ENCODE assay signal across 9 cellular contexts in genomic region chr15:40421246-40422157, GRCh38. TPM values are rescaled to one million over a fixed set of nuclear protein-coding genes. Genes with fewer than 3 reads are reported as not detected.
DNase-seq lines count a peak whose midpoint lies in the region; ATAC-seq, FAIRE-seq and TF ChIP-seq lines count a peak whose summit lies in the region.
"Had no signal": no experiment of that assay in that cellular context is flagged by ENCODE, and none has a peak within 500 bp of the region (broad histone marks: within the 10 kb centered on the region; RNA-seq: fewer than 3 reads in every experiment).

No MANE protein-coding gene starts in this region.

- H3K9me3 Mint-ChIP-seq in activated B cell treated with CpG ODN at 0.5 μM for 24 hours, result no peaks in the 10 kb centered on the region

- H3K36me3 Mint-ChIP-seq in activated B cell treated with CpG ODN at 0.5 μM for 24 hours (ENCODE audit: low read depth), result peaks cover 12% of the 10 kb centered on the region
- H3K36me3 Mint-ChIP-seq: activated naive CD8-positive, alpha-beta T cell had no signal

- H3K4me3 ChIP-seq in bronchial epithelial cell (ENCODE audit: low read depth, low read length) (no peak overlapping the region), kidney epithelial cell (ENCODE audit: low read depth, low read length) (no peak overlapping the region)

- POLR2A ChIA-PET in activated B cell treated with CpG ODN at 0.5 μM for 24 hours (lab: Charles Lee), result interaction anchor here (1.0 to 1.6 kb wide), 3 partner anchors 15 to 142 kb away, joined by 3 to 4 read pairs (median 4); no protein-coding TSS in a partner anchor

- no peak overlapping the region for H3K4me3 Mint-ChIP-seq in activated B cell treated with CpG ODN at 0.5 μM for 24 hours
- H3K4me3 Mint-ChIP-seq: activated naive CD8-positive, alpha-beta T cell had no signal

- H3K27me3 Mint-ChIP-seq in activated B cell treated with CpG ODN at 0.5 μM for 24 hours, result no peaks in the 10 kb centered on the region
- H3K27me3 Mint-ChIP-seq: activated naive CD8-positive, alpha-beta T cell had no signal

- H3K27me3 ChIP-seq in bronchial epithelial cell (ENCODE audit: control insufficient read depth, insufficient read depth, low read length) (no peaks in the 10 kb centered on the region), kidney epithelial cell (ENCODE audit: control insufficient read depth, insufficient read depth, low read length) (peaks cover 5% of the 10 kb centered on the region)

- intact Hi-C loops in activated B cell treated with CpG ODN at 0.5 μM for 24 hours (cut with micrococcal nuclease), result loop anchor here (1.0 to 10.0 kb wide), 7 partner anchors 39 to 377 kb away; partner anchors contain the start of gene KNSTRN

- CTCF ChIA-PET in activated B cell treated with CpG ODN at 0.5 μM for 24 hours (lab: Charles Lee), result interaction anchor here (0.6 to 8.8 kb wide), 18 partner anchors 14 to 183 kb away, joined by 3 to 113 read pairs (median 4); partner anchors contain the start of genes INAFM2 and PAK6

- H3K4me1 Mint-ChIP-seq in activated B cell treated with CpG ODN at 0.5 μM for 24 hours, result peaks cover 2% of the 10 kb centered on the region

- FAIRE-seq in bronchial epithelial cell (lab: Jason Lieb, UNC), result no peak

- ATAC-seq in GM21423 (IDR thresholded peaks at IDR 0.05; ENCODE audit: unreplicated experiment), result peak; percentile 80
- ATAC-seq in activated B cell treated with CpG ODN at 0.5 μM for 24 hours (ENCODE audit: low read depth), result peak; percentile 97
- ATAC-seq in GM18873 (IDR thresholded peaks at IDR 0.05; ENCODE audit: low FRiP score, unreplicated experiment), result no peak

- DNase-seq in COR-L47 (lab: John Stamatoyannopoulos, UW) (peak; percentile 70), NCI-H146 treated with DMSO at 0.1 percent for 48 hours (lab: John Stamatoyannopoulos, UW; ENCODE audit: unreplicated experiment) (peak; percentile 9), activated B cell treated with CpG ODN at 0.5 μM for 24 hours (peak; percentile 77), bronchial epithelial cell (ENCODE audit: low read depth) (peak; percentile 38), kidney epithelial cell (ENCODE audit: low read depth) (no peak)
- peak; percentile 87 to 88 for DNase-seq in stimulated activated CD4-positive, alpha-beta T cell treated with anti-CD3 and anti-CD28 coated beads, Interleukin-2, amount 100 ng/mL, for 24 hours

- H3K36me3 ChIP-seq in bronchial epithelial cell (ENCODE audit: control insufficient read depth, insufficient read depth, low read length) (peaks cover 2% of the 10 kb centered on the region), kidney epithelial cell (ENCODE audit: control insufficient read depth, insufficient read depth, low read length) (no peaks in the 10 kb centered on the region)

- TF ChIP-seq CTCF in activated B cell treated with CpG ODN at 0.5 μM for 24 hours (IDR thresholded peaks at IDR 0.05) (peak; percentile 86), bronchial epithelial cell (IDR thresholded peaks at IDR 0.05; ENCODE audit: insufficient read depth, low read length, severe bottlenecking) (peak; percentile 98), kidney epithelial cell (IDR thresholded peaks at IDR 0.05; ENCODE audit: insufficient read depth, low read length, poor library complexity, severe bottlenecking) (peak; percentile 99)

- no peak overlapping the region for H3K27ac Mint-ChIP-seq in activated B cell treated with CpG ODN at 0.5 μM for 24 hours
- H3K27ac Mint-ChIP-seq: activated naive CD8-positive, alpha-beta T cell had no signal

RNA-seq across cellular contexts. Expression of gene IVD, which starts 15.9 kb away (rescaled TPM):
- 63.5 and 76.7 TPM in 2 replicates for total RNA-seq in activated B cell treated with CpG ODN at 0.5 μM for 24 hours
- 12.4 and 19.6 TPM in 2 replicates for total RNA-seq in bronchial epithelial cell
- 41.1 and 46.8 TPM in 2 replicates for total RNA-seq in kidney epithelial cell

RNA-seq across cellular contexts. Expression of gene BAHD1, which starts 19.3 kb away (rescaled TPM):
- 27.5 and 28.4 TPM in 2 replicates for total RNA-seq in activated B cell treated with CpG ODN at 0.5 μM for 24 hours
- total RNA-seq in bronchial epithelial cell, result 4.2 and 6.3 TPM in 2 replicates
- 15.2 and 15.7 TPM in 2 replicates for total RNA-seq in kidney epithelial cell

RNA-seq across cellular contexts. Expression of gene KNSTRN, which starts 39.0 kb away (rescaled TPM):
- total RNA-seq in activated B cell treated with CpG ODN at 0.5 μM for 24 hours (11.5 and 13.4 TPM in 2 replicates), bronchial epithelial cell (35.6 and 56.9 TPM in 2 replicates), kidney epithelial cell (23.2 and 30.0 TPM in 2 replicates)

RNA-seq across cellular contexts. Expression of gene CHST14, which starts 49.3 kb away (rescaled TPM):
- total RNA-seq in activated B cell treated with CpG ODN at 0.5 μM for 24 hours (10.1 and 10.2 TPM in 2 replicates), bronchial epithelial cell (1.0 and 1.1 TPM in 2 replicates), kidney epithelial cell (24.2 and 25.8 TPM in 2 replicates)
